ENCODE assay signal across 8 cellular contexts in genomic region chr15:26260517-26261133, GRCh38.
DNase-seq lines count a peak whose midpoint lies in the region; ATAC-seq and TF ChIP-seq lines count a peak whose summit lies in the region.

No MANE protein-coding gene starts in this region.

- TF ChIP-seq CTCF in Caco-2 (IDR thresholded peaks at IDR 0.05; ENCODE audit: insufficient read depth in 1 of 2, low read depth in 1 of 2, low read length in 1 of 2, severe bottlenecking in 1 of 2, unreplicated experiment in 1 of 2), result peak; percentile 64 to 84
- peak; percentile 68 for TF ChIP-seq CTCF in HFF-Myc (IDR thresholded peaks at IDR 0.05; ENCODE audit: low read depth, low read length, missing control alignments)
- peak; percentile 72 for TF ChIP-seq CTCF in epithelial cell of proximal tubule (conservative IDR thresholded peaks at IDR 0.05; ENCODE audit: low read depth, low read length)
- TF ChIP-seq CTCF in parathyroid adenoma (IDR thresholded peaks at IDR 0.05), result peak; percentile 57

- no peaks in the 10 kb centered on the region for H3K36me3 Mint-ChIP-seq in Caco-2 (ENCODE audit: insufficient read depth, unreplicated experiment)
- H3K36me3 Mint-ChIP-seq in T-helper 2 cell treated with Interferon-gamma antibody and Interleukin-4, amounts not matched to agents 5 μg/mL and 100 μg/mL, for 36 hours (ENCODE audit: low read depth), result no peaks in the 10 kb centered on the region

- H3K9me3 ChIP-seq in Caco-2, result no peaks in the 10 kb centered on the region
- no peaks in the 10 kb centered on the region for H3K9me3 ChIP-seq in parathyroid adenoma (ENCODE audit: control insufficient read depth, low read length)

- no peaks in the 10 kb centered on the region for H3K79me2 ChIP-seq in parathyroid adenoma

- no peak overlapping the region for H3K4me3 Mint-ChIP-seq in Caco-2 (ENCODE audit: unreplicated experiment)
- H3K4me3 Mint-ChIP-seq in T-helper 2 cell treated with Interferon-gamma antibody and Interleukin-4, amounts not matched to agents 5 μg/mL and 100 μg/mL, for 36 hours, result no peak overlapping the region

- CTCF ChIA-PET in Caco-2 (lab: Charles Lee), result no interaction called here

- POLR2A ChIA-PET in Caco-2 (lab: Charles Lee), result no interaction called here

- H3K27ac Mint-ChIP-seq in Caco-2 (ENCODE audit: unreplicated experiment), result no peak overlapping the region
- no peak overlapping the region for H3K27ac Mint-ChIP-seq in T-helper 2 cell treated with Interferon-gamma antibody and Interleukin-4, amounts not matched to agents 5 μg/mL and 100 μg/mL, for 36 hours

- ATAC-seq in GM19452 (IDR thresholded peaks at IDR 0.05; ENCODE audit: unreplicated experiment), result no peak

- no peak overlapping the region for H3K4me2 ChIP-seq in parathyroid adenoma (ENCODE audit: low read length)

- no peak overlapping the region for H2AFZ ChIP-seq in parathyroid adenoma

- no peaks in the 10 kb centered on the region for H3K9me3 Mint-ChIP-seq in Caco-2 (ENCODE audit: unreplicated experiment)
- H3K9me3 Mint-ChIP-seq in T-helper 2 cell treated with Interferon-gamma antibody and Interleukin-4, amounts not matched to agents 5 μg/mL and 100 μg/mL, for 36 hours, result peaks cover 4% of the 10 kb centered on the region

- DNase-seq in Caco-2 (peak in 1 of 2 experiments; percentile 38), HFF-Myc (ENCODE audit: extremely low read depth, low read depth) (no peak), epithelial cell of proximal tubule (ENCODE audit: low read depth) (no peak), NOMO-1 treated with DMSO at 0.1 percent for 48 hours (lab: John Stamatoyannopoulos, UW; ENCODE audit: unreplicated experiment) (no peak), A172 (ENCODE audit: low spot score) (no peak)
- peak; percentile 5 for DNase-seq in T-helper 2 cell treated with Interferon-gamma antibody and Interleukin-4, amounts not matched to agents 5 μg/mL and 100 μg/mL, for 36 hours (ENCODE audit: low spot score)

- no peaks in the 10 kb centered on the region for H3K4me1 ChIP-seq in Caco-2
- no peaks in the 10 kb centered on the region for H3K4me1 ChIP-seq in parathyroid adenoma

- no peaks in the 10 kb centered on the region for H3K4me1 Mint-ChIP-seq in Caco-2 (ENCODE audit: low read depth, unreplicated experiment)
- H3K4me1 Mint-ChIP-seq in T-helper 2 cell treated with Interferon-gamma antibody and Interleukin-4, amounts not matched to agents 5 μg/mL and 100 μg/mL, for 36 hours (ENCODE audit: low read depth), result no peaks in the 10 kb centered on the region

- peaks cover 3% of the 10 kb centered on the region for H3K27me3 Mint-ChIP-seq in Caco-2 (ENCODE audit: insufficient read depth, unreplicated experiment)
- H3K27me3 Mint-ChIP-seq in T-helper 2 cell treated with Interferon-gamma antibody and Interleukin-4, amounts not matched to agents 5 μg/mL and 100 μg/mL, for 36 hours (ENCODE audit: low read depth), result no peaks in the 10 kb centered on the region

- no peak overlapping the region for H3K27ac ChIP-seq in parathyroid adenoma

- H3K36me3 ChIP-seq in Caco-2 (ENCODE audit: control insufficient read depth, insufficient read depth, low read length) (no peaks in the 10 kb centered on the region), parathyroid adenoma (ENCODE audit: control insufficient read depth, insufficient read depth, low read length) (no peaks in the 10 kb centered on the region)

- H3K4me3 ChIP-seq in Caco-2 (ENCODE audit: low read depth, low read length), result no peak overlapping the region
- no peak overlapping the region for H3K4me3 ChIP-seq in HFF-Myc (replicated peaks; ENCODE audit: low read depth, low read length)
- no peak overlapping the region for H3K4me3 ChIP-seq in epithelial cell of proximal tubule (ENCODE audit: low read depth, low read length)
- H3K4me3 ChIP-seq in parathyroid adenoma (ENCODE audit: low read depth, low read length), result no peak overlapping the region

- H3K27me3 ChIP-seq in Caco-2 (replicated peaks; ENCODE audit: control insufficient read depth, insufficient read depth, low read length) (no peaks in the 10 kb centered on the region), parathyroid adenoma (ENCODE audit: control insufficient read depth, insufficient read depth, low read length) (no peaks in the 10 kb centered on the region)

- intact Hi-C loops in Caco-2 (cut with micrococcal nuclease; ENCODE audit: unreplicated experiment), result loop anchor here (1.0 kb wide), 1 partner anchor 223 kb away; no protein-coding TSS in a partner anchor

- no TSS peak for BruUV-seq in Caco-2 (replicated peaks; lab: Mats Ljungman, UMichigan)

- no peak overlapping the region for H3K9ac ChIP-seq in parathyroid adenoma
